ENCODE assay signal across 25 cellular contexts in genomic region chr4:157223446-157223845, GRCh38. TPM values are rescaled to one million over a fixed set of nuclear protein-coding genes. Genes with fewer than 3 reads are reported as not detected.
A peak's percentile ranks its signal among the peaks of the same experiment; 100 is the strongest.
DNase-seq lines count a peak whose midpoint lies in the region; ATAC-seq and TF ChIP-seq lines count a peak whose summit lies in the region.
"Had no signal": no experiment of that assay in that cellular context is flagged by ENCODE, and none has a peak within 500 bp of the region (broad histone marks: within the 10 kb centered on the region; RNA-seq: fewer than 3 reads in every experiment).

No MANE protein-coding gene starts in this region.

- ATAC-seq in thoracic aorta (ENCODE audit: insufficient number of reproducible peaks, low FRiP score, low read depth) = no peak
- ATAC-seq: naive thymus-derived CD8-positive, alpha-beta T cell; T-helper 17 cell had no signal

- peak overlapping the region in 1 of 3 experiments; percentile 74 for H3K27ac Mint-ChIP-seq in nephron
- H3K27ac Mint-ChIP-seq: activated T-helper 2 cell treated with anti-CD3 and anti-CD28 coated beads, Interferon-gamma antibody, Interleukin-2, Interleukin-4, amounts not matched to agents 10 μg/mL and 5 μg/mL and 100 μg/mL, durations not matched to agents 14 hours and 24 hours and 36 hours; B cell; naive thymus-derived CD8-positive, alpha-beta T cell; T-helper 17 cell had no signal

- TF ChIP-seq CTCF in dorsolateral prefrontal cortex (IDR thresholded peaks at IDR 0.05 in 54 of 56, conservative IDR thresholded peaks at IDR 0.05 in 2 of 56; ENCODE audit: low read depth in 1 of 56, partially characterized antibody in 56 of 56) (no peak), nephron (IDR thresholded peaks at IDR 0.05; ENCODE audit: unreplicated experiment in 3 of 3) (no peak), thoracic aorta (IDR thresholded peaks at IDR 0.05) (no peak)

- no peaks in the 10 kb centered on the region for H3K9me3 Mint-ChIP-seq in nephron
- H3K9me3 Mint-ChIP-seq: activated T-helper 2 cell treated with anti-CD3 and anti-CD28 coated beads, Interferon-gamma antibody, Interleukin-2, Interleukin-4, amounts not matched to agents 10 μg/mL and 5 μg/mL and 100 μg/mL, durations not matched to agents 14 hours and 24 hours and 36 hours had no signal

- H3K27me3 Mint-ChIP-seq in nephron (ENCODE audit: low read depth) = peaks cover 60% of the 10 kb centered on the region

- H3K27ac ChIP-seq in dorsolateral prefrontal cortex = peak overlapping the region; percentile 88 to 99 (median 97)
- peak overlapping the region; percentile 65 to 88 for H3K27ac ChIP-seq in thoracic aorta
- H3K27ac ChIP-seq: breast epithelium, foreskin keratinocyte had no signal

- H3K36me3 Mint-ChIP-seq in nephron (ENCODE audit: low read depth) = no peaks in the 10 kb centered on the region

- no peaks in the 10 kb centered on the region for H3K36me3 ChIP-seq in thoracic aorta
- H3K36me3 ChIP-seq: breast epithelium had no signal

- peak in 2 of 3 experiments; percentile 1 to 55 for DNase-seq in NCI-H1417 (lab: John Stamatoyannopoulos, UW)
- DNase-seq in NCI-H1417 treated with DMSO at 0.1 percent for 48 hours (lab: John Stamatoyannopoulos, UW) = no peak
- DNase-seq in dorsolateral prefrontal cortex = no peak
- no peak for DNase-seq in thoracic aorta (ENCODE audit: low spot score)
- no peak for DNase-seq in activated naive CD4-positive, alpha-beta T cell treated with anti-CD3 and anti-CD28 coated beads, Interleukin-2, amount 50 U/mL, for 16 hours
- no peak for DNase-seq in cerebellar nuclear complex (lab: John Stamatoyannopoulos, UW)
- no peak for DNase-seq in stimulated activated naive CD4-positive, alpha-beta T cell (lab: John Stamatoyannopoulos, UW)
- DNase-seq: activated CD8-positive, alpha-beta memory T cell treated with anti-CD3 and anti-CD28 coated beads, Interleukin-2, amount 50 U/mL, for 4 hours; Caco-2; erythroblast; foreskin keratinocyte; kidney glomerular epithelial cell; mesenchymal stem cell; naive thymus-derived CD8-positive, alpha-beta T cell; NCI-H1105; NK-92 treated with Interleukin-12 subunit alpha and Interleukin-12 subunit beta, amount 100 ng/mL, for 24 hours; stimulated activated CD4-positive, alpha-beta T cell treated with anti-CD3 and anti-CD28 coated beads, Interleukin-4, amount 100 ng/mL, for 24 hours; T-helper 17 cell had no signal

- H3K4me1 Mint-ChIP-seq in nephron = peaks cover 23% of the 10 kb centered on the region
- H3K4me1 Mint-ChIP-seq: B cell, T-helper 17 cell had no signal

- H3K4me3 Mint-ChIP-seq in nephron = peak overlapping the region; percentile 88 to 93 (median 93)
- H3K4me3 Mint-ChIP-seq: B cell; naive thymus-derived CD8-positive, alpha-beta T cell; T-helper 17 cell had no signal

- no peaks in the 10 kb centered on the region for H3K9me3 ChIP-seq in thoracic aorta
- H3K9me3 ChIP-seq: breast epithelium, Caco-2 had no signal

- H3K4me1 ChIP-seq in thoracic aorta (ENCODE audit: control insufficient read depth in 1 of 2, low read depth in 2 of 2) = peaks cover 0 to 25% of the 10 kb centered on the region in 2 donors
- H3K4me1 ChIP-seq: Caco-2, foreskin keratinocyte had no signal

- intact Hi-C loops in dorsolateral prefrontal cortex (cut with DNase I) = loop anchor here (5.0 to 10.0 kb wide), 5 partner anchors 69 to 951 kb away; partner anchors contain the start of genes GASK1B (in 1 of the 2) and GLRB (in 1 of the 2)

- H3K27me3 ChIP-seq in dorsolateral prefrontal cortex = peaks cover 0 to 6% (median 0%) of the 10 kb centered on the region in 45 donors
- no peaks in the 10 kb centered on the region for H3K27me3 ChIP-seq in thoracic aorta (replicated peaks; ENCODE audit: insufficient read depth)

- H3K4me3 ChIP-seq in dorsolateral prefrontal cortex (peak overlapping the region; percentile 60 to 89 (median 76)), thoracic aorta (peak overlapping the region; percentile 84)

RNA-seq across cellular contexts. Expression of gene GRIA2, which starts 2.9 kb away (rescaled TPM):
- total RNA-seq in dorsolateral prefrontal cortex (100 to 1,000 TPM; 216 to 613 (median 446) TPM), thoracic aorta (10 to 100 TPM; 12.4 to 27.6 TPM)
- total RNA-seq: A172; activated T-helper 2 cell treated with anti-CD3 and anti-CD28 coated beads, Interferon-gamma antibody, Interleukin-2, Interleukin-4, amounts not matched to agents 10 μg/mL and 5 μg/mL and 100 μg/mL, durations not matched to agents 14 hours and 24 hours and 36 hours; B cell; Caco-2; foreskin keratinocyte; LHCN-M2; naive thymus-derived CD8-positive, alpha-beta T cell; RPMI7951; T-helper 17 cell had no signal

Comparison
In these comparisons a context has a peak if more than half of its experiments do, and no peak if none do; other contexts are left out.
1. DNase-seq: peak in NCI-H1417 (2 of 3); none in NCI-H1417 treated with DMSO at 0.1 percent for 48 hours (single experiment), dorsolateral prefrontal cortex (0 of 10), thoracic aorta (single experiment), activated naive CD4-positive, alpha-beta T cell treated with anti-CD3 and anti-CD28 coated beads, Interleukin-2, amount 50 U/mL, for 16 hours (single experiment), cerebellar nuclear complex (0 of 2) and stimulated activated naive CD4-positive, alpha-beta T cell (0 of 6).
2. RNA of gene GRIA2, which starts 2.9 kb away (total RNA-seq): 216 to 613 TPM in dorsolateral prefrontal cortex; 12.4 to 27.6 TPM in thoracic aorta; every median in the first group is over 4 times any median in the second.